In genomic region chr22:33723915-33724314, GRCh38 we compare ENCODE assay signal across 1 cellular context.
TF ChIP-seq lines count a peak whose summit lies in the region.

No MANE protein-coding gene starts in this region.

TF ChIP-seq in H1, 55 proteins besides CTCF, POLR2A, EP300 and RAD21 (continued from another document):
- TF ChIP-seq ATF2 (IDR thresholded peaks at IDR 0.05; ENCODE audit: low read length) (no peak), RXRA (IDR thresholded peaks at IDR 0.05; ENCODE audit: insufficient read depth, low read depth, low read length) (no peak), TAF1 (IDR thresholded peaks at IDR 0.05; ENCODE audit: low read depth, low read length) (no peak), SAP30 (IDR thresholded peaks at IDR 0.05; ENCODE audit: insufficient read depth, insufficient replicate concordance, low read length) (no peak), CTBP2 (IDR thresholded peaks at IDR 0.05; ENCODE audit: borderline replicate concordance, insufficient read depth, insufficient read length, low read length) (no peak), E2F6 (IDR thresholded peaks at IDR 0.05) (no peak), GABPA (IDR thresholded peaks at IDR 0.05; ENCODE audit: borderline replicate concordance, insufficient read depth, low read length) (no peak), RBBP5 (IDR thresholded peaks at IDR 0.05; ENCODE audit: borderline replicate concordance, low read depth, low read length) (no peak), NRF1 (IDR thresholded peaks at IDR 0.05; ENCODE audit: low read depth, low read length) (no peak), CHD7 (IDR thresholded peaks at IDR 0.05; ENCODE audit: insufficient replicate concordance, low read length) (no peak), POU5F1 (IDR thresholded peaks at IDR 0.05; ENCODE audit: low read depth, low read length) (no peak), YY1 (IDR thresholded peaks at IDR 0.05; ENCODE audit: low read depth, low read length) (no peak), TAF7 (optimal IDR thresholded peaks at IDR 0.05; ENCODE audit: borderline replicate concordance, low read depth, low read length) (no peak)
TF ChIP-seq in H1: peak in this region for 0.
